Comparison of ENCODE assay signal across 8 cellular contexts in the genomic region with DNA sequence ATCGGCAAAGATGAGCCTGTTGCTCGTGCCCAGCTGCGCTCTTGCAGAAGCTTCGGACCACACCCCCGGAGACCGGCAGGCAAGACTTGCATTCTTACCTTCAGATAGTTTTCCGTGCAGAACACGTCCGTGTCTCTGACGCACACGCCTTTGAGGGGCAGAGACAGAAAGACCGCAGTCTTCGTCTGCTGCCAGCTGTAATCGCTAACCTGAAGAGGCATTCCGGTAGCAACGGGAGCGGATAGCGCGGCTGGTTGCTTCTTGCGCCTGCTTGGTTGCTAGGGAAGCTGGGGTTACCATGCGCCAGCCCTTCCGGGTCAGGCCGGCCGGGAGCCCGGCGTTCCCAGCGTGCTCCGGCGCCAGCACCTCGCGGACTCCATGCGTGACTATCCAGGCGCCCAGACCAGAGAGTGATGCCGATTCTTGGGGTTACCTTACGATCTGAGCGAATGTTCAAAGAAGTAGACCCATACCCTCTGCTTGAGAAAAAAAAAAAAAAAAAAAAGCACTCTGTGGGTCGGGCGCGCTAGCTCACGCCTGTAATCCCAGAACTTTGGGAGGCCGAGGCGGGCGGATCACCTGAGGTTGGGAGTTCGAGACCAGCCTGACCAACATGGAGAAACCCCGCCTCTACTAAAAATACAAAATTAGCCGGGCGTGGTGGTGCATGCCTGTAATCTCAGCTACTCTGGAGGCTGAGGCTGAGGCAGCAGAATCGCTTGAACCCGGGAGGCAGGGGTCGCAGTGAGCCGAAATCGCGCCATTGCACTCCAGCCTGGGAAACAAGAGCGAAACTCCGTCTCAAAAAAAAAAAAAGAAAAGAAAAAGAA. TPM values are rescaled to one million over a fixed set of nuclear protein-coding genes. Genes with fewer than 3 reads are reported as not detected.
DNase-seq lines count a peak whose midpoint lies in the region; ATAC-seq lines count a peak whose summit lies in the region.
"Not testable (repeated sequence)": the region's sequence is repeated elsewhere in the genome, so short reads cannot be mapped to it uniquely, and the experiment has no call there.

No MANE protein-coding gene starts in this region.

- DNase-seq in DMS79 treated with DMSO at 0.1 percent for 48 hours (lab: John Stamatoyannopoulos, UW) (peak; percentile 23), RKO (ENCODE audit: low spot score) (peak; percentile 89), fibroblast of peridontal ligament (ENCODE audit: extremely low read depth) (peak; percentile 82)
- peak; percentile 69 for DNase-seq in Jurkat, Clone E6-1 (ENCODE audit: low read depth, low spot score)
- DNase-seq in activated T-helper 1 cell treated with anti-CD3 and anti-CD28 coated beads, Interleukin-2, amount 50 U/mL, for 16 hours (ENCODE audit: low read depth in 1 of 2, low spot score in 1 of 2), result peak; percentile 36 to 39
- peak; percentile 51 to 90 (median 72) for DNase-seq in naive thymus-derived CD8-positive, alpha-beta T cell
- DNase-seq in stimulated activated CD8-positive, alpha-beta memory T cell treated with anti-CD3 and anti-CD28 coated beads, Interleukin-7, amount 100 ng/mL, for 48 hours (ENCODE audit: extremely low read depth in 1 of 2, low read depth in 1 of 2), result peak; percentile 54 to 72

- peaks cover 0 to 22% (median 8%) of the 10 kb centered on the region in 4 donors for H3K4me1 Mint-ChIP-seq in naive thymus-derived CD8-positive, alpha-beta T cell

- H3K27me3 Mint-ChIP-seq in naive thymus-derived CD8-positive, alpha-beta T cell, result peaks cover 7 to 15% (median 9%) of the 10 kb centered on the region in 5 donors

- not testable (repeated sequence) for H3K36me3 Mint-ChIP-seq in naive thymus-derived CD8-positive, alpha-beta T cell

- H3K9me3 Mint-ChIP-seq in naive thymus-derived CD8-positive, alpha-beta T cell, result not testable (repeated sequence)

- ATAC-seq in GM21786 (IDR thresholded peaks at IDR 0.05; ENCODE audit: unreplicated experiment), result peak; percentile 98
- peak; percentile 91 to 94 for ATAC-seq in naive thymus-derived CD8-positive, alpha-beta T cell

- POLR2A ChIA-PET in naive thymus-derived CD8-positive, alpha-beta T cell (lab: Charles Lee), result interaction anchor here (0.5 to 1.3 kb wide), 3 partner anchors 16 to 705 kb away, joined by 3 to 4 read pairs (median 3); no protein-coding TSS in a partner anchor

- H3K4me3 Mint-ChIP-seq in naive thymus-derived CD8-positive, alpha-beta T cell, result peak overlapping the region; percentile 85 to 94 (median 89)

- H3K4me3 ChIP-seq in Jurkat, Clone E6-1 (ENCODE audit: low read length), result peak overlapping the region; percentile 57

- H3K27ac Mint-ChIP-seq in naive thymus-derived CD8-positive, alpha-beta T cell, result peak overlapping the region; percentile 80 to 97 (median 93)

RNA-seq across cellular contexts. Expression of gene DNAAF4, which starts 9.7 kb away (rescaled TPM):
- polyA plus RNA-seq in Jurkat, Clone E6-1 (2012; ENCODE audit: insufficient read depth, insufficient read length), result 2.4 TPM
- 1 to 10 TPM; 2.6 to 2.9 TPM for total RNA-seq in naive thymus-derived CD8-positive, alpha-beta T cell
- polyA plus RNA-seq in naive thymus-derived CD8-positive, alpha-beta T cell, result under 1 TPM in 2 of 3 donors, not detected in 1; 0.24 to 0.63 TPM

Comparison
In these comparisons a context has a peak if more than half of its experiments do, and no peak if none do; other contexts are left out.
1. Peak in every context shown above with its lines: DNase-seq, ATAC-seq and H3K4me3 ChIP-seq.
2. DNase-seq: peak in every context shown above with its lines; median percentile 89 in RKO; 82 in fibroblast of peridontal ligament; 72 in naive thymus-derived CD8-positive, alpha-beta T cell; 69 in Jurkat, Clone E6-1; 63 in stimulated activated CD8-positive, alpha-beta memory T cell treated with anti-CD3 and anti-CD28 coated beads, Interleukin-7, amount 100 ng/mL, for 48 hours; 38 in activated T-helper 1 cell treated with anti-CD3 and anti-CD28 coated beads, Interleukin-2, amount 50 U/mL, for 16 hours; 23 in DMS79 treated with DMSO at 0.1 percent for 48 hours.